Comparison of ENCODE assay signal across 9 cellular contexts in genomic region chr14:52473557-52473956, GRCh38.
A peak's percentile ranks its signal among the peaks of the same experiment; 100 is the strongest.
DNase-seq lines count a peak whose midpoint lies in the region; ATAC-seq and TF ChIP-seq lines count a peak whose summit lies in the region.
"Had no signal": no experiment of that assay in that cellular context is flagged by ENCODE, and none has a peak within 500 bp of the region (broad histone marks: within the 10 kb centered on the region; RNA-seq: fewer than 3 reads in every experiment).

No MANE protein-coding gene starts in this region.

- DNase-seq in AG20443 (ENCODE audit: low spot score): peak; percentile 25
- peak; percentile 33 for DNase-seq in GM13976 (ENCODE audit: low spot score)
- DNase-seq in RPMI8226: peak; percentile 4
- no peak for DNase-seq in OCI-M2 (lab: John Stamatoyannopoulos, UW; ENCODE audit: unreplicated experiment)
- DNase-seq in suprapubic skin (ENCODE audit: low spot score in 2 of 2): no peak

- 0 to 14% methylated on average over 1 of the region's 1 CpG for WGBS in gastroesophageal sphincter (ENCODE audit: low coverage in 1 of 2), 2 donors
- WGBS in suprapubic skin: 9% methylated on average over 1 of the region's 1 CpG

- no peak for ATAC-seq in gastroesophageal sphincter
- ATAC-seq in GM21367 (IDR thresholded peaks at IDR 0.05; ENCODE audit: unreplicated experiment): no peak
- ATAC-seq in GM19324 (IDR thresholded peaks at IDR 0.05; ENCODE audit: low FRiP score, unreplicated experiment): no peak

- H3K36me3 ChIP-seq in gastroesophageal sphincter (peaks cover 0 to 34% of the 10 kb centered on the region in 2 donors), suprapubic skin (peaks cover 9% of the 10 kb centered on the region)

- in situ Hi-C loops in GM13976 (cut with MboI; ENCODE audit: low sequenced_read_pairs, unreplicated experiment): loop anchor here (10.0 kb wide), 1 partner anchor 179 kb away; no protein-coding TSS in a partner anchor

- TF ChIP-seq POLR2A in gastroesophageal sphincter (IDR thresholded peaks at IDR 0.05) (no peak), suprapubic skin (IDR thresholded peaks at IDR 0.05) (no peak)

- H3K9me3 ChIP-seq in gastroesophageal sphincter (peaks cover 0 to 10% (median 0%) of the 10 kb centered on the region in 3 donors), suprapubic skin (no peaks in the 10 kb centered on the region)

- H3K4me1 ChIP-seq in gastroesophageal sphincter: no peaks in the 10 kb centered on the region
- no peaks in the 10 kb centered on the region for H3K4me1 ChIP-seq in suprapubic skin

- H3K27me3 ChIP-seq in gastroesophageal sphincter (no peaks in the 10 kb centered on the region), suprapubic skin (no peaks in the 10 kb centered on the region)

- no peak for TF ChIP-seq CTCF in GM13976 (IDR thresholded peaks at IDR 0.05; ENCODE audit: borderline replicate concordance, control extremely low read depth, extremely low read depth, insufficient read depth, missing control alignments)
- peak; percentile 8 to 32 (median 26) for TF ChIP-seq CTCF in gastroesophageal sphincter (IDR thresholded peaks at IDR 0.05)
- no peak for TF ChIP-seq CTCF in suprapubic skin (IDR thresholded peaks at IDR 0.05)

- H3K27ac ChIP-seq in gastroesophageal sphincter: no peak overlapping the region
- no peak overlapping the region for H3K27ac ChIP-seq in suprapubic skin
- H3K27ac ChIP-seq: HL-60 had no signal

- H3K4me3 ChIP-seq in gastroesophageal sphincter (no peak overlapping the region), suprapubic skin (no peak overlapping the region)

- no peak for TF ChIP-seq EP300 in gastroesophageal sphincter (IDR thresholded peaks at IDR 0.05)
- TF ChIP-seq EP300 in suprapubic skin (IDR thresholded peaks at IDR 0.05): no peak

Comparison
In these comparisons a context has a peak if more than half of its experiments do, and no peak if none do; other contexts are left out.
1. DNase-seq: peak in AG20443 (single experiment), GM13976 (single experiment) and RPMI8226 (single experiment); none in OCI-M2 (single experiment) and suprapubic skin (0 of 2).
2. CTCF ChIP-seq: peak in gastroesophageal sphincter (4 of 4); none in GM13976 (single experiment) and suprapubic skin (0 of 2).